ENCODE assay signal across 8 cellular contexts in the genomic region with DNA sequence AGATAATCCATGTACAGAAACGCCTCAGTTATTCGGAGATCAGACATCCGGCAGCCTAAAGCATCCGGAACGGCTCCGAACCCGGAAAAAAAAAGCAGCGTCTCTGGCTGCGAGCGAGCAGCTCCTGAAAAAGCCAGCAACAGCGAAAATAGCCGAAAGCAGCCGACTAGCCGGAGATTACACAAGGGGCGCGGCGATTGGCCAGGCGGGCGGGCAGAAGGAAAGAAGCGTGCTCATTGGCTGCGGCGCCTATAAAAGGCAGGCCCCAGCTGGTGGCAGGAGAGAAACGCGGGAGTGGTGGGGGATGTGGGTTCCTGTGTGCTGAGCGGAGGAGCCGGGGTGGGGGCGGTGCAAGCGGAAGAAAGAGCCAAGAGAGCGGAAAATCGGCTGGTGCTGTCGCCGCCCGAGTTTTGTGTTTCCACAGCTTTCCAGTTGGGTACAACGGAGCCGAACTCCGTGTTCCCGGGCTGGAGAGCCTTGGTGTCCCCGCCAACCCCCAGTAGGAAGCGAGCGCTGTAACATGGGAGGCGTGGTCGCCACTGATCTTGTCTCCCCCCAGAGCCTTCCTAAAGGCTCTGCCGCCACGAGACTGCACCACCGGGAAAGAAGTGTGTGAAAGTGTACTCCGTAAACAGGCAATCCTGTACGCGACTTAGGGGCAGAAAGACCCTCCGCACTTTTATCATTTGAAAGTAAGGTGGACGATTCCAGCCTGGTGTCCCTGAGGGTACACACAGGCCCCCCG. TPM values are rescaled to one million over a fixed set of nuclear protein-coding genes. Genes with fewer than 3 reads are reported as not detected.
A peak's percentile ranks its signal among the peaks of the same experiment; 100 is the strongest.
DNase-seq lines count a peak whose midpoint lies in the region; ATAC-seq and TF ChIP-seq lines count a peak whose summit lies in the region.

ARL15 (minus strand) TSS at position 141 of the 745 bp plus-strand sequence.

- DNase-seq in AG08395 (ENCODE audit: low spot score) (peak; percentile 99), NCI-H345 (lab: John Stamatoyannopoulos, UW) (peak; percentile 95), activated B cell treated with CpG ODN at 0.5 μM for 24 hours (peak; percentile 93), iris pigment epithelial cell (ENCODE audit: low read depth) (peak; percentile 98)
- peak; percentile 98 for DNase-seq in central memory CD4-positive, alpha-beta T cell
- DNase-seq in stimulated activated CD4-positive, alpha-beta T cell treated with anti-CD3 and anti-CD28 coated beads, Interleukin-12 subunit alpha, Interleukin-12 subunit beta, amount 100 ng/mL, for 24 hours (ENCODE audit: low read depth in 2 of 2): peak; percentile 96

- CTCF ChIA-PET in activated B cell treated with CpG ODN at 0.5 μM for 24 hours (lab: Charles Lee): interaction anchor here (1.4 to 2.5 kb wide), 2 partner anchors 67 to 179 kb away, joined by 8 to 12 read pairs; no protein-coding TSS in a partner anchor

- H3K4me1 Mint-ChIP-seq in activated B cell treated with CpG ODN at 0.5 μM for 24 hours: peaks cover 24% of the 10 kb centered on the region

- intact Hi-C loops in activated B cell treated with CpG ODN at 0.5 μM for 24 hours (cut with micrococcal nuclease): loop anchor here (1.0 to 10.0 kb wide), 15 partner anchors 68 to 1506 kb away; partner anchors contain the start of genes CDC20B, DHX29, MOCS2 and MTREX

- TF ChIP-seq CTCF in activated B cell treated with CpG ODN at 0.5 μM for 24 hours (IDR thresholded peaks at IDR 0.05): no peak

- TF ChIP-seq POLR2A in GM18951 (IDR thresholded peaks at IDR 0.05; ENCODE audit: extremely low read depth, insufficient read depth, insufficient read length): peak; percentile 98

- H3K27ac Mint-ChIP-seq in activated B cell treated with CpG ODN at 0.5 μM for 24 hours: peak within 1 kb of the TSS; percentile 91

- no peaks in the 10 kb centered on the region for H3K9me3 Mint-ChIP-seq in activated B cell treated with CpG ODN at 0.5 μM for 24 hours

- peak; percentile 97 for ATAC-seq in HG03196 (IDR thresholded peaks at IDR 0.05; ENCODE audit: unreplicated experiment)
- ATAC-seq in activated B cell treated with CpG ODN at 0.5 μM for 24 hours (ENCODE audit: low read depth): peak; percentile 95

- peaks cover 4% of the 10 kb centered on the region for H3K27me3 Mint-ChIP-seq in activated B cell treated with CpG ODN at 0.5 μM for 24 hours

- peak within 1 kb of the TSS; percentile 97 for H3K4me3 Mint-ChIP-seq in activated B cell treated with CpG ODN at 0.5 μM for 24 hours

- peaks cover 12% of the 10 kb centered on the region for H3K36me3 Mint-ChIP-seq in activated B cell treated with CpG ODN at 0.5 μM for 24 hours (ENCODE audit: low read depth)

- POLR2A ChIA-PET in activated B cell treated with CpG ODN at 0.5 μM for 24 hours (lab: Charles Lee): interaction anchor here (0.6 to 1.8 kb wide), 14 partner anchors 11 to 1227 kb away, joined by 3 to 10 read pairs (median 4); partner anchors contain the start of gene SNX18

- in situ Hi-C loops in GM18951 (cut with MboI; ENCODE audit: low sequenced_read_pairs, unreplicated experiment): no loop called here

RNA-seq across cellular contexts. Expression of gene ARL15, which starts in this region (rescaled TPM):
- total RNA-seq in activated B cell treated with CpG ODN at 0.5 μM for 24 hours: 13.0 and 17.5 TPM in 2 replicates

Comparison
In these comparisons a context has a peak if more than half of its experiments do, and no peak if none do; other contexts are left out.
1. Peak in every context shown above with its lines: DNase-seq and ATAC-seq.